24 cellular contexts compared by ENCODE assay signal in genomic region chr9:105887679-105888078, GRCh38.
DNase-seq lines count a peak whose midpoint lies in the region; ATAC-seq and TF ChIP-seq lines count a peak whose summit lies in the region.
"Had no signal": no experiment of that assay in that cellular context is flagged by ENCODE, and none has a peak within 500 bp of the region (broad histone marks: within the 10 kb centered on the region; RNA-seq: fewer than 3 reads in every experiment).

No MANE protein-coding gene starts in this region.

- H4K8ac ChIP-seq in mesendoderm (ENCODE audit: low read depth, low read length) = no peak overlapping the region

- H2BK5ac ChIP-seq in mesendoderm (ENCODE audit: low read length) = no peak overlapping the region

- intact Hi-C loops in posterior cingulate gyrus (cut with DNase I) = no loop called here

- DNase-seq in DMS 273 (lab: John Stamatoyannopoulos, UW; ENCODE audit: unreplicated experiment) (peak; percentile 19), DMS 273 treated with DMSO at 0.1 percent for 48 hours (lab: John Stamatoyannopoulos, UW) (no peak), CMK (ENCODE audit: low read depth) (peak; percentile 42), MM.1S (peak; percentile 36), astrocyte of the hippocampus (ENCODE audit: low read depth, low spot score) (peak; percentile 16), mesendoderm (no peak), posterior cingulate gyrus (no peak)
- DNase-seq: activated naive CD4-positive, alpha-beta T cell treated with anti-CD3 and anti-CD28 coated beads for 36 hours; activated T-cell treated with anti-CD3 and anti-CD28 coated beads, Interleukin-2, amount 50 U/mL, for 4 hours; AML-193; aorta; Caco-2; gastrocnemius medialis; kidney glomerular epithelial cell; NCI-H1694 treated with DMSO at 0.1 percent for 48 hours; NCI-H510A treated with DMSO at 0.1 percent for 48 hours; PC-9; stimulated activated CD4-positive, alpha-beta T cell treated with anti-CD3 and anti-CD28 coated beads, Interleukin-12 subunit alpha, Interleukin-12 subunit beta, amount 100 ng/mL, for 4 hours; stomach had no signal

- H3K56ac ChIP-seq in mesendoderm (ENCODE audit: low read length) = no peak overlapping the region

- H3K27ac ChIP-seq in MM.1S (ENCODE audit: low read length) = no peak overlapping the region
- no peak overlapping the region for H3K27ac ChIP-seq in mesendoderm (ENCODE audit: low read depth, low read length)
- H3K27ac ChIP-seq: 22Rv1, gastrocnemius medialis, PC-9, right atrium auricular region, stomach had no signal

- H2AK5ac ChIP-seq in mesendoderm (ENCODE audit: low read length) = no peak overlapping the region

- no peaks in the 10 kb centered on the region for H3K36me3 ChIP-seq in MM.1S (replicated peaks; ENCODE audit: insufficient read depth, low read length)
- no peaks in the 10 kb centered on the region for H3K36me3 ChIP-seq in mesendoderm (ENCODE audit: control insufficient read depth, insufficient read depth, low read length)
- H3K36me3 ChIP-seq: gastrocnemius medialis, HAP-1, right atrium auricular region, stomach had no signal

- no peaks in the 10 kb centered on the region for H3F3A ChIP-seq in MM.1S (ENCODE audit: insufficient read depth, low read length)

- no peak overlapping the region for H2BK15ac ChIP-seq in mesendoderm (replicated peaks; ENCODE audit: low read depth)

- H3K9ac ChIP-seq in MM.1S (ENCODE audit: low read length) (no peak overlapping the region), mesendoderm (ENCODE audit: low read length) (no peak overlapping the region)

- peaks cover 15% of the 10 kb centered on the region for H3K4me1 ChIP-seq in MM.1S (ENCODE audit: low read length)
- peaks cover 2% of the 10 kb centered on the region for H3K4me1 ChIP-seq in mesendoderm (ENCODE audit: control insufficient read depth, low read depth, low read length)
- H3K4me1 ChIP-seq: Caco-2, right atrium auricular region, stomach had no signal

- H3K23ac ChIP-seq in mesendoderm (ENCODE audit: low read length) = no peak overlapping the region

- no peak for TF ChIP-seq CTCF in MM.1S (IDR thresholded peaks at IDR 0.05; ENCODE audit: low read length)

- no peaks in the 10 kb centered on the region for H4K20me1 ChIP-seq in MM.1S (ENCODE audit: insufficient read depth, low read length)

- H3K27me3 ChIP-seq in MM.1S (replicated peaks; ENCODE audit: insufficient read depth, low read length) = no peaks in the 10 kb centered on the region
- no peaks in the 10 kb centered on the region for H3K27me3 ChIP-seq in mesendoderm (ENCODE audit: insufficient read depth, low read length, poor library complexity)
- H3K27me3 ChIP-seq: gastrocnemius medialis, right atrium auricular region, stomach had no signal

- no peak overlapping the region for H3K18ac ChIP-seq in mesendoderm (ENCODE audit: low read length)

- no peak for ATAC-seq in GM21717 (IDR thresholded peaks at IDR 0.05; ENCODE audit: unreplicated experiment)
- ATAC-seq: activated T-cell treated with anti-CD3 and anti-CD28 coated beads, Interleukin-2, amount 50 U/mL, for 4 hours; gastrocnemius medialis; naive thymus-derived CD4-positive, alpha-beta T cell had no signal

- H3K4me3 ChIP-seq in MM.1S (ENCODE audit: low read length) (no peak overlapping the region), mesendoderm (ENCODE audit: low read length) (no peak overlapping the region)
- H3K4me3 ChIP-seq: gastrocnemius medialis, HAP-1, PC-9, right atrium auricular region, stomach had no signal

- H3K9me2 ChIP-seq in MM.1S (replicated peaks; ENCODE audit: insufficient read depth, low read length) = no peaks in the 10 kb centered on the region

- no peaks in the 10 kb centered on the region for H3K9me3 ChIP-seq in MM.1S (replicated peaks; ENCODE audit: insufficient read depth, low read length)
- H3K9me3 ChIP-seq: Caco-2, gastrocnemius medialis, HAP-1, right atrium auricular region, stomach had no signal

- no peak overlapping the region for H4K5ac ChIP-seq in mesendoderm (ENCODE audit: low read length)

- H2BK120ac ChIP-seq in mesendoderm (ENCODE audit: low read depth, low read length) = no peak overlapping the region

- H3K79me2 ChIP-seq in MM.1S (ENCODE audit: low read length) (no peaks in the 10 kb centered on the region), mesendoderm (ENCODE audit: control insufficient read depth, insufficient read depth, low read length) (no peaks in the 10 kb centered on the region)

- no peak overlapping the region for H2AFZ ChIP-seq in MM.1S (ENCODE audit: low read length)
- H2AFZ ChIP-seq: PC-9 had no signal

- H3K4me2 ChIP-seq in MM.1S (ENCODE audit: low read depth, low read length) (no peak overlapping the region), mesendoderm (ENCODE audit: low read length) (no peak overlapping the region)
- H3K4me2 ChIP-seq: PC-9 had no signal

- H3K4ac ChIP-seq in mesendoderm (ENCODE audit: low read depth, low read length) = no peak overlapping the region

- H3K79me1 ChIP-seq in mesendoderm (ENCODE audit: low read length) = no peaks in the 10 kb centered on the region

- WGBS in mesendoderm (ENCODE audit: extremely low coverage, insufficient coverage, low lambda C conversion rate) = no CpG with 5 or more reads among the region's 2 CpGs

Comparison
In these comparisons a context has a peak if more than half of its experiments do, and no peak if none do; other contexts are left out.
1. DNase-seq: peak in DMS 273 (single experiment), CMK (single experiment), MM.1S (single experiment) and astrocyte of the hippocampus (single experiment); none in DMS 273 treated with DMSO at 0.1 percent for 48 hours (single experiment), mesendoderm (single experiment) and posterior cingulate gyrus (0 of 10).